Comparison of ENCODE assay signal across 8 cellular contexts in genomic region chr14:101965145-101965531, GRCh38. TPM values are rescaled to one million over a fixed set of nuclear protein-coding genes. Genes with fewer than 3 reads are reported as not detected.
A peak's percentile ranks its signal among the peaks of the same experiment; 100 is the strongest.
DNase-seq lines count a peak whose midpoint lies in the region; ATAC-seq and TF ChIP-seq lines count a peak whose summit lies in the region.

No MANE protein-coding gene starts in this region.

- TF ChIP-seq CTCF in lower leg skin (IDR thresholded peaks at IDR 0.05): no peak

- 1 to 4% methylated on average over 8 to 29 of the region's 32 CpGs for WGBS in lower leg skin, 2 donors

- peak; percentile 39 for DNase-seq in NCI-H82 (lab: John Stamatoyannopoulos, UW)
- DNase-seq in NCI-H82 treated with DMSO at 0.1 percent for 48 hours (lab: John Stamatoyannopoulos, UW; ENCODE audit: unreplicated experiment): no peak
- peak; percentile 18 for DNase-seq in NCI-H187 treated with DMSO at 0.1 percent for 48 hours (lab: John Stamatoyannopoulos, UW)
- peak; percentile 34 to 40 for DNase-seq in activated CD4-positive, alpha-beta T cell treated with anti-CD3 and anti-CD28 coated beads, Interleukin-2, amount 50 U/mL, for 4 hours
- peak; percentile 45 to 70 for DNase-seq in dermis microvascular lymphatic vessel endothelial cell (ENCODE audit: low read depth in 2 of 2)
- peak; percentile 60 to 93 for DNase-seq in lower leg skin (ENCODE audit: low spot score in 2 of 2)
- peak; percentile 36 for DNase-seq in stimulated activated CD8-positive, alpha-beta memory T cell treated with anti-CD3 and anti-CD28 coated beads, Interleukin-12 subunit alpha, Interleukin-12 subunit beta, amount 100 ng/mL, for 1 hour (ENCODE audit: low read depth)

- TF ChIP-seq POLR2A in lower leg skin (IDR thresholded peaks at IDR 0.05): no peak

- peak overlapping the region; percentile 99 for H3K4me3 ChIP-seq in lower leg skin (ENCODE audit: low read depth, poor library complexity, severe bottlenecking)

- intact Hi-C loops in lower leg skin (cut with DNase I; ENCODE audit: low total_unique reads): loop anchor here (10.0 kb wide), 2 partner anchors 130 to 350 kb away; partner anchors contain the start of gene ZNF839

- peak; percentile 44 for ATAC-seq in HG02852 (IDR thresholded peaks at IDR 0.05; ENCODE audit: unreplicated experiment)

RNA-seq across cellular contexts. Expression of gene DYNC1H1, which starts 0.8 kb away (rescaled TPM):
- 338 and 444 TPM in 2 replicates for total RNA-seq in dermis microvascular lymphatic vessel endothelial cell
- 100 to 1,000 TPM; 546 to 624 (median 593) TPM for total RNA-seq in lower leg skin
